13 cellular contexts compared by ENCODE assay signal in the genomic region with DNA sequence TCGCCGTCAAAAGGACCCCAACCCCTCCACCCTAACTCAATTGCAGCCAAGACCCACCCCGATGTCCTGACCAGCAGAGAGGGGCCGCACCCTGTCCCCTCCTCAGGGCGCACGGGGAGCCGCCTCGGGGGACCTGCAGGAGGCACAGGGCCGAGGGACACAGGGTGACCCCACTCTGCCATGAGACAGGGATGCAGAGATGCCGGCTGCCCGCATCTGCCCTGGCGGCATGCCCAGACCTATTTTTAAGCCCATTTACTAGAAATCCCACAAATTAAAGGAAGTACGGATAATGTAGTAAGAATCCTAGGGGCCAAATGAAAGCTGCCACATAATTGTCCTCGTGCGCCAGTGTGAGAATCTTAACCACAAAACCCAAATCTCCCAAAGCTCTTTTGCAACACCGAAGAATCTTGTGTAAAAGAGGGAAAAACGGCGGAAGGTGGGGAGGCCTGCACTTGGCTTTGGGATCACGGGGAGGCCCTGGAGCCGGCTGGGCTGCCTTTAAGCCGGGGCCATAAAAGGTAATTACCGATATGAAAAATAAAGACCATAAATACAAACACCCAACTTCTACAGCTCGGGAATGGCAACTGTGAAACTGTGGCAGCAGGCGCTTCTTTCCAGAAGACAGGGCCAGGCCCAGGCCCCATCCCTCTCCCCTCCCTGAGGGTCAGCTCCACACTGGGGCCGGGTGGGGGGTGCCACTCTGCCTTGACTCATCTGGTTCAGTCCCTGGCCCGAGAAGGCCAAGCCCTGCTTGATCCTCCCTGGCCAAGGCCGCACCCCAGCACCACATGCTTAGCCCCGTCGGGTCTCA. TPM values are rescaled to one million over a fixed set of nuclear protein-coding genes. Genes with fewer than 3 reads are reported as not detected.
A peak's percentile ranks its signal among the peaks of the same experiment; 100 is the strongest.
DNase-seq lines count a peak whose midpoint lies in the region; ATAC-seq and TF ChIP-seq lines count a peak whose summit lies in the region.
"Had no signal": no experiment of that assay in that cellular context is flagged by ENCODE, and none has a peak within 500 bp of the region (broad histone marks: within the 10 kb centered on the region; RNA-seq: fewer than 3 reads in every experiment).

No MANE protein-coding gene starts in this region.

- H3K4me1 Mint-ChIP-seq in activated naive CD4-positive, alpha-beta T cell treated with anti-CD3 and anti-CD28 coated beads, Interleukin-2, amount 10 ng/mL, durations not matched to agents 7 days and 5 days = peaks cover 4% of the 10 kb centered on the region

- no peaks in the 10 kb centered on the region for H3K27me3 Mint-ChIP-seq in activated naive CD4-positive, alpha-beta T cell treated with anti-CD3 and anti-CD28 coated beads, Interleukin-2, amount 10 ng/mL, durations not matched to agents 7 days and 5 days

- no peaks in the 10 kb centered on the region for H3K36me3 ChIP-seq in SJCRH30

- no peaks in the 10 kb centered on the region for H3K27me3 ChIP-seq in SJCRH30

- no peak overlapping the region for H3K27ac Mint-ChIP-seq in activated naive CD4-positive, alpha-beta T cell treated with anti-CD3 and anti-CD28 coated beads, Interleukin-2, amount 10 ng/mL, durations not matched to agents 7 days and 5 days
- H3K27ac Mint-ChIP-seq: activated naive CD4-positive, alpha-beta T cell treated with anti-CD3 and anti-CD28 coated beads for 36 hours; immature natural killer cell had no signal

- CTCF ChIA-PET in activated naive CD4-positive, alpha-beta T cell treated with anti-CD3 and anti-CD28 coated beads, Interleukin-2, amount 10 ng/mL, durations not matched to agents 7 days and 5 days (lab: Charles Lee) = no interaction called here

- H3K4me3 ChIP-seq in SJCRH30 = no peak overlapping the region
- H3K4me3 ChIP-seq in fibroblast of villous mesenchyme (ENCODE audit: low read depth, low read length) = no peak overlapping the region

- H3K9me3 Mint-ChIP-seq in activated naive CD4-positive, alpha-beta T cell treated with anti-CD3 and anti-CD28 coated beads, Interleukin-2, amount 10 ng/mL, durations not matched to agents 7 days and 5 days = no peaks in the 10 kb centered on the region
- H3K9me3 Mint-ChIP-seq: activated naive CD4-positive, alpha-beta T cell treated with anti-CD3 and anti-CD28 coated beads for 36 hours; immature natural killer cell had no signal

- peak; percentile 17 for DNase-seq in activated naive CD4-positive, alpha-beta T cell treated with anti-CD3 and anti-CD28 coated beads, Interleukin-2, amount 10 ng/mL, durations not matched to agents 7 days and 5 days
- no peak for DNase-seq in activated naive CD4-positive, alpha-beta T cell treated with Interleukin-2 at 50 U/mL for 16 hours
- DNase-seq in SJCRH30 = peak; percentile 81 to 88
- DNase-seq in fibroblast of villous mesenchyme (ENCODE audit: low read depth) = peak; percentile 98
- peak; percentile 71 for DNase-seq in stromal cell of bone marrow (ENCODE audit: low read depth)
- DNase-seq in NCI-H69 (lab: John Stamatoyannopoulos, UW) = no peak
- DNase-seq in NCI-H2107 (lab: John Stamatoyannopoulos, UW) = no peak
- DNase-seq: activated CD4-positive, alpha-beta T cell treated with anti-CD3 and anti-CD28 coated beads for 48 hours; activated naive CD4-positive, alpha-beta T cell treated with anti-CD3 and anti-CD28 coated beads for 36 hours; GDM1; immature natural killer cell; NCI-H1417 treated with DMSO at 0.1 percent for 48 hours had no signal

- H3K4me3 Mint-ChIP-seq in activated naive CD4-positive, alpha-beta T cell treated with anti-CD3 and anti-CD28 coated beads, Interleukin-2, amount 10 ng/mL, durations not matched to agents 7 days and 5 days = no peak overlapping the region
- H3K4me3 Mint-ChIP-seq: activated naive CD4-positive, alpha-beta T cell treated with anti-CD3 and anti-CD28 coated beads for 36 hours; immature natural killer cell had no signal

- no peak for ATAC-seq in esophagus mucosa

- H3K36me3 Mint-ChIP-seq in activated naive CD4-positive, alpha-beta T cell treated with anti-CD3 and anti-CD28 coated beads, Interleukin-2, amount 10 ng/mL, durations not matched to agents 7 days and 5 days = no peaks in the 10 kb centered on the region
- H3K36me3 Mint-ChIP-seq: immature natural killer cell had no signal

- peaks cover 52% of the 10 kb centered on the region for H3K4me1 ChIP-seq in SJCRH30

- H3K27ac ChIP-seq in SJCRH30 = peak overlapping the region; percentile 38

- H3K9me3 ChIP-seq in SJCRH30 (replicated peaks) = no peaks in the 10 kb centered on the region

- TF ChIP-seq CTCF in fibroblast of villous mesenchyme (IDR thresholded peaks at IDR 0.05; ENCODE audit: insufficient read depth, low read depth, low read length) = no peak

RNA-seq across cellular contexts. Expression of gene NACC2, which starts 35.0 kb away (rescaled TPM):
- 3.6 and 4.4 TPM in 2 replicates for total RNA-seq in SJCRH30 (2014; rRNA removed; shearing (Covaris generic))
- total RNA-seq in fibroblast of villous mesenchyme = 30.3 and 34.1 TPM in 2 replicates
- 7.0 TPM for total RNA-seq in esophagus mucosa

RNA-seq across cellular contexts. Expression of gene TMEM250, which starts 58.6 kb away (rescaled TPM):
- 31.8 and 34.0 TPM in 2 replicates for total RNA-seq in SJCRH30 (2014; rRNA removed; shearing (Covaris generic))
- total RNA-seq in fibroblast of villous mesenchyme (39.0 and 39.7 TPM in 2 replicates), esophagus mucosa (32.6 TPM)

Comparison
In these comparisons a context has a peak if more than half of its experiments do, and no peak if none do; other contexts are left out.
1. DNase-seq: peak in activated naive CD4-positive, alpha-beta T cell treated with anti-CD3 and anti-CD28 coated beads, Interleukin-2, amount 10 ng/mL, durations not matched to agents 7 days and 5 days (single experiment), SJCRH30 (2 of 2), fibroblast of villous mesenchyme (single experiment) and stromal cell of bone marrow (single experiment); none in activated naive CD4-positive, alpha-beta T cell treated with Interleukin-2 at 50 U/mL for 16 hours (single experiment), NCI-H69 (single experiment) and NCI-H2107 (single experiment).